15 cellular contexts compared by ENCODE assay signal in genomic region chr4:60033826-60034225, GRCh38.
"Had no signal": no experiment of that assay in that cellular context is flagged by ENCODE, and none has a peak within 500 bp of the region (broad histone marks: within the 10 kb centered on the region; RNA-seq: fewer than 3 reads in every experiment).

No MANE protein-coding gene starts in this region.

- H3K36me3 ChIP-seq: esophagus muscularis mucosa, pancreas, suprapubic skin, thyroid gland, vagina had no signal

- H3K4me1 ChIP-seq: esophagus muscularis mucosa, pancreas, suprapubic skin, thyroid gland, vagina had no signal

- DNase-seq: effector memory CD4-positive, alpha-beta T cell; hypothalamus; kidney glomerular epithelial cell; natural killer cell; occipital lobe; right cardiac atrium; small intestine; stimulated activated CD4-positive, alpha-beta T cell treated with anti-CD3 and anti-CD28 coated beads, Interleukin-2, amount 100 ng/mL, for 48 hours; stimulated activated naive CD8-positive, alpha-beta T cell treated with anti-CD3 and anti-CD28 coated beads, Interleukin-15, Interleukin-2, amounts not matched to agents 100 U/mL and 50 U/mL, for 24 hours; thyroid gland had no signal

- H3K27me3 ChIP-seq: esophagus muscularis mucosa, pancreas, suprapubic skin, thyroid gland, vagina had no signal

- H3K4me3 ChIP-seq: esophagus muscularis mucosa, pancreas, suprapubic skin, thyroid gland, vagina had no signal

- H3K9me3 ChIP-seq: esophagus muscularis mucosa, pancreas, suprapubic skin, thyroid gland, vagina had no signal

- H3K27ac ChIP-seq: epithelial cell of prostate, esophagus muscularis mucosa, pancreas, suprapubic skin, thyroid gland, vagina had no signal
